Comparison of ENCODE assay signal across 26 cellular contexts in genomic region chr20:1060985-1061384, GRCh38. TPM values are rescaled to one million over a fixed set of nuclear protein-coding genes. Genes with fewer than 3 reads are reported as not detected.
"Had no signal": no experiment of that assay in that cellular context is flagged by ENCODE, and none has a peak within 500 bp of the region (broad histone marks: within the 10 kb centered on the region; RNA-seq: fewer than 3 reads in every experiment).

No MANE protein-coding gene starts in this region.

- H3K27me3 ChIP-seq: adrenal gland, breast epithelium, SJSA1 had no signal

- H3K9ac ChIP-seq: KMS-11 had no signal

- DNase-seq: activated CD4-positive, alpha-beta T cell treated with anti-CD3 and anti-CD28 coated beads for 48 hours; activated CD4-positive, alpha-beta T cell treated with anti-CD3 and anti-CD28 coated beads, Interleukin-2, amount 50 U/mL, for 4 hours; activated CD4-positive, CD25-positive, alpha-beta regulatory T cell treated with anti-CD3 and anti-CD28 coated beads, Interleukin-2, amount 50 U/mL, for 72 hours; activated CD8-positive, alpha-beta memory T cell treated with anti-CD3 and anti-CD28 coated beads, Interleukin-2, amount 50 U/mL, for 48 hours; activated CD8-positive, alpha-beta T cell treated with anti-CD3 and anti-CD28 coated beads, Interleukin-2, amount 10 ng/mL, durations not matched to agents 7 days and 5 days; activated naive CD4-positive, alpha-beta T cell treated with anti-CD3 and anti-CD28 coated beads, Interleukin-2, amount 50 U/mL, for 16 hours; activated naive CD8-positive, alpha-beta T cell treated with anti-CD3 and anti-CD28 coated beads, Interleukin-2, amount 10 ng/mL, durations not matched to agents 7 days and 5 days; activated T-cell treated with anti-CD3 and anti-CD28 coated beads, Interleukin-2, amount 50 U/mL, for 1 hour; adrenal gland; anterior cingulate cortex; caudate nucleus; NCI-H1092; NCI-H1417; NCI-H1930; NCI-H2171 treated with DMSO at 0.1 percent for 48 hours; NCI-H510A treated with DMSO at 0.1 percent for 48 hours; NCI-H69; NK-92 treated with Interleukin-12 subunit alpha and Interleukin-12 subunit beta, amount 100 ng/mL, for 24 hours; SHP77; SW 1271 had no signal

- H3K36me3 ChIP-seq: adrenal gland, breast epithelium, SJSA1 had no signal

- H3K4me3 ChIP-seq: adrenal gland, breast epithelium, SJSA1 had no signal

- ATAC-seq: activated CD8-positive, alpha-beta T cell treated with anti-CD3 and anti-CD28 coated beads, Interleukin-2, amount 10 ng/mL, durations not matched to agents 7 days and 5 days; SK-N-SH treated with all-trans-retinoic acid at 6 μM for 48 hours had no signal

- H3K27ac Mint-ChIP-seq: activated CD8-positive, alpha-beta T cell treated with anti-CD3 and anti-CD28 coated beads, Interleukin-2, amount 10 ng/mL, durations not matched to agents 7 days and 5 days; activated naive CD8-positive, alpha-beta T cell treated with anti-CD3 and anti-CD28 coated beads, Interleukin-2, amount 10 ng/mL, durations not matched to agents 7 days and 5 days; T-helper 1 cell treated with Interleukin-12 subunit alpha and Interleukin-12 subunit beta and Interleukin-4 antibody, amounts not matched to agents 30 μg/mL and 1 μg/mL, for 36 hours had no signal

- H3K27ac ChIP-seq: adrenal gland, breast epithelium, KMS-11, SJSA1 had no signal

- H3K4me1 ChIP-seq: adrenal gland, breast epithelium, SJSA1 had no signal

- H3K9me3 Mint-ChIP-seq: activated naive CD8-positive, alpha-beta T cell treated with anti-CD3 and anti-CD28 coated beads, Interleukin-2, amount 10 ng/mL, durations not matched to agents 7 days and 5 days; T-helper 1 cell treated with Interleukin-12 subunit alpha and Interleukin-12 subunit beta and Interleukin-4 antibody, amounts not matched to agents 30 μg/mL and 1 μg/mL, for 36 hours had no signal

- H3K4me1 Mint-ChIP-seq: activated naive CD8-positive, alpha-beta T cell treated with anti-CD3 and anti-CD28 coated beads, Interleukin-2, amount 10 ng/mL, durations not matched to agents 7 days and 5 days had no signal

- H3K4me2 ChIP-seq: KMS-11 had no signal

- H3K36me3 Mint-ChIP-seq: activated naive CD8-positive, alpha-beta T cell treated with anti-CD3 and anti-CD28 coated beads, Interleukin-2, amount 10 ng/mL, durations not matched to agents 7 days and 5 days had no signal

- H3K9me3 ChIP-seq: adrenal gland, breast epithelium, SJSA1 had no signal

- H3K4me3 Mint-ChIP-seq: activated CD8-positive, alpha-beta T cell treated with anti-CD3 and anti-CD28 coated beads, Interleukin-2, amount 10 ng/mL, durations not matched to agents 7 days and 5 days; activated naive CD8-positive, alpha-beta T cell treated with anti-CD3 and anti-CD28 coated beads, Interleukin-2, amount 10 ng/mL, durations not matched to agents 7 days and 5 days; T-helper 1 cell treated with Interleukin-12 subunit alpha and Interleukin-12 subunit beta and Interleukin-4 antibody, amounts not matched to agents 30 μg/mL and 1 μg/mL, for 36 hours had no signal

RNA-seq across cellular contexts. Expression of gene RSPO4, which starts 58.9 kb away (rescaled TPM):
- total RNA-seq: activated CD8-positive, alpha-beta T cell treated with anti-CD3 and anti-CD28 coated beads, Interleukin-2, amount 10 ng/mL, durations not matched to agents 7 days and 5 days; breast epithelium; MCF 10A; SJSA1 had no signal
